In the genomic region with DNA sequence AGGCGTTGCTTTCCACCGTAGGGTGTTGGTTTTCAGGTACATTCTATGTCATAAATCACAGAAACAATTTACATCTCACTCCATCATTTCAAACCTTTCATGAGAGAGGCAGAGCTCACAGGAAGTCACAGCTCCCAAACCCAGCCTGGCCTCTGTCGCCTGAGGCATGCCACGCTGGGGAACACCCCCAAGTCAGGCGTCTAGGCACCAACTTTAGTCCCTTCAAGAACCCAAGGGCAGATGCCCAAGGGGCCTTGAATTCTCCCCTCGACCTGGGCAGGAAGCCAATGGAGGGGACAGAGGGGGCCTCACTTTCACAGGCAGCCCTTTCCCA, we compare ENCODE assay signal across 19 cellular contexts. TPM values are rescaled to one million over a fixed set of nuclear protein-coding genes. Genes with fewer than 3 reads are reported as not detected.
A peak's percentile ranks its signal among the peaks of the same experiment; 100 is the strongest.
DNase-seq lines count a peak whose midpoint lies in the region; ATAC-seq and TF ChIP-seq lines count a peak whose summit lies in the region.
"Had no signal": no experiment of that assay in that cellular context is flagged by ENCODE, and none has a peak within 500 bp of the region (broad histone marks: within the 10 kb centered on the region; RNA-seq: fewer than 3 reads in every experiment).

No MANE protein-coding gene starts in this region.

- intact Hi-C loops in activated CD8-positive, alpha-beta T cell treated with anti-CD3 and anti-CD28 coated beads for 36 hours (cut with micrococcal nuclease) = no loop called here

- WGBS in hepatocyte (ENCODE audit: low lambda C conversion rate, missing lambda C conversion rate) = 16% methylated on average over 6 of the region's 6 CpGs

- H3K9me3 ChIP-seq in Loucy (ENCODE audit: insufficient read depth, low read depth, low read length) (no peaks in the 10 kb centered on the region), hepatocyte (ENCODE audit: low read depth) (no peaks in the 10 kb centered on the region)
- H3K9me3 ChIP-seq: SJCRH30 had no signal

- H3K4me3 ChIP-seq in Loucy (ENCODE audit: low read length, poor library complexity, severe bottlenecking) (no peak overlapping the region), hepatocyte (no peak overlapping the region), H7 (ENCODE audit: insufficient read depth, low read depth, low read length) (no peak overlapping the region)
- H3K4me3 ChIP-seq: SJCRH30 had no signal

- H2AFZ ChIP-seq in Loucy (ENCODE audit: low read length) = no peak overlapping the region
- H2AFZ ChIP-seq in hepatocyte = no peak overlapping the region

- H3K79me2 ChIP-seq in Loucy (ENCODE audit: insufficient read depth, low read length) = no peaks in the 10 kb centered on the region
- peaks cover 73% of the 10 kb centered on the region for H3K79me2 ChIP-seq in hepatocyte

- H3K4me1 Mint-ChIP-seq in activated CD8-positive, alpha-beta T cell treated with anti-CD3 and anti-CD28 coated beads for 36 hours (ENCODE audit: low read depth) = peaks cover 17% of the 10 kb centered on the region
- peaks cover 8% of the 10 kb centered on the region for H3K4me1 Mint-ChIP-seq in activated CD8-positive, alpha-beta T cell treated with anti-CD3 and anti-CD28 coated beads, Interleukin-2, amount 10 ng/mL, durations not matched to agents 7 days and 5 days (ENCODE audit: low read depth)
- H3K4me1 Mint-ChIP-seq in stimulated activated effector memory CD8-positive, alpha-beta T cell treated with anti-CD3 and anti-CD28 coated beads, Interleukin-12 subunit alpha, Interleukin-12 subunit beta, amount 100 ng/mL, for 72 hours = peaks cover 22% of the 10 kb centered on the region

- no peak overlapping the region for H3K27ac Mint-ChIP-seq in activated CD8-positive, alpha-beta T cell treated with anti-CD3 and anti-CD28 coated beads for 36 hours
- no peak overlapping the region for H3K27ac Mint-ChIP-seq in activated CD8-positive, alpha-beta T cell treated with anti-CD3 and anti-CD28 coated beads, Interleukin-2, amount 10 ng/mL, durations not matched to agents 7 days and 5 days
- no peak overlapping the region for H3K27ac Mint-ChIP-seq in stimulated activated effector memory CD8-positive, alpha-beta T cell treated with anti-CD3 and anti-CD28 coated beads, Interleukin-12 subunit alpha, Interleukin-12 subunit beta, amount 100 ng/mL, for 72 hours
- H3K27ac Mint-ChIP-seq: activated CD4-positive, alpha-beta T cell treated with anti-CD3 and anti-CD28 coated beads, Interleukin-2, amount 10 ng/mL, durations not matched to agents 7 days and 5 days had no signal

- H3F3A ChIP-seq in Loucy (ENCODE audit: low read depth) = no peaks in the 10 kb centered on the region

- no peaks in the 10 kb centered on the region for H3K36me3 ChIP-seq in Loucy (ENCODE audit: insufficient read depth, low read length)
- no peaks in the 10 kb centered on the region for H3K36me3 ChIP-seq in hepatocyte (replicated peaks; ENCODE audit: insufficient read depth, low read depth)
- no peaks in the 10 kb centered on the region for H3K36me3 ChIP-seq in H7 (replicated peaks; ENCODE audit: control insufficient read depth, insufficient read depth, low read length)
- H3K36me3 ChIP-seq: SJCRH30 had no signal

- H4K20me1 ChIP-seq in Loucy (ENCODE audit: insufficient read depth, low read length, poor library complexity, severe bottlenecking) = no peaks in the 10 kb centered on the region
- no peaks in the 10 kb centered on the region for H4K20me1 ChIP-seq in hepatocyte (ENCODE audit: insufficient read depth, poor library complexity, severe bottlenecking)

- no peaks in the 10 kb centered on the region for H3K27me3 ChIP-seq in Loucy (ENCODE audit: insufficient read depth, low read length, poor library complexity, severe bottlenecking)
- peaks cover 8% of the 10 kb centered on the region for H3K27me3 ChIP-seq in hepatocyte
- H3K27me3 ChIP-seq in H7 (ENCODE audit: control insufficient read depth, insufficient read depth, low read length) = peaks cover 93% of the 10 kb centered on the region
- H3K27me3 ChIP-seq: SJCRH30 had no signal

- POLR2A ChIA-PET in activated CD8-positive, alpha-beta T cell treated with anti-CD3 and anti-CD28 coated beads for 36 hours (lab: Charles Lee) = no interaction called here
- POLR2A ChIA-PET in activated CD8-positive, alpha-beta T cell treated with anti-CD3 and anti-CD28 coated beads, Interleukin-2, amount 10 ng/mL, durations not matched to agents 7 days and 5 days (lab: Charles Lee) = no interaction called here

- H3K4me2 ChIP-seq in Loucy (ENCODE audit: low read depth, low read length, poor library complexity, severe bottlenecking) = peak overlapping the region; percentile 46
- H3K4me2 ChIP-seq in hepatocyte = peak overlapping the region; percentile 90

- CTCF ChIA-PET in activated CD8-positive, alpha-beta T cell treated with anti-CD3 and anti-CD28 coated beads for 36 hours (lab: Charles Lee) = no interaction called here
- CTCF ChIA-PET in activated CD8-positive, alpha-beta T cell treated with anti-CD3 and anti-CD28 coated beads, Interleukin-2, amount 10 ng/mL, durations not matched to agents 7 days and 5 days (lab: Charles Lee) = no interaction called here

- peak; percentile 34 for ATAC-seq in activated CD8-positive, alpha-beta T cell treated with anti-CD3 and anti-CD28 coated beads for 36 hours
- ATAC-seq in activated CD8-positive, alpha-beta T cell treated with anti-CD3 and anti-CD28 coated beads, Interleukin-2, amount 10 ng/mL, durations not matched to agents 7 days and 5 days = no peak
- no peak for ATAC-seq in stimulated activated effector memory CD8-positive, alpha-beta T cell treated with anti-CD3 and anti-CD28 coated beads, Interleukin-12 subunit alpha, Interleukin-12 subunit beta, amount 100 ng/mL, for 72 hours
- ATAC-seq in HG02588 (IDR thresholded peaks at IDR 0.05; ENCODE audit: unreplicated experiment) = no peak

- H3K36me3 Mint-ChIP-seq in activated CD8-positive, alpha-beta T cell treated with anti-CD3 and anti-CD28 coated beads for 36 hours (ENCODE audit: low read depth) = no peaks in the 10 kb centered on the region
- H3K36me3 Mint-ChIP-seq in activated CD8-positive, alpha-beta T cell treated with anti-CD3 and anti-CD28 coated beads, Interleukin-2, amount 10 ng/mL, durations not matched to agents 7 days and 5 days (ENCODE audit: low read depth) = no peaks in the 10 kb centered on the region
- H3K36me3 Mint-ChIP-seq in stimulated activated effector memory CD8-positive, alpha-beta T cell treated with anti-CD3 and anti-CD28 coated beads, Interleukin-12 subunit alpha, Interleukin-12 subunit beta, amount 100 ng/mL, for 72 hours = no peaks in the 10 kb centered on the region

- H3K9ac ChIP-seq in Loucy (ENCODE audit: low read depth, low read length, poor library complexity, severe bottlenecking) = no peak overlapping the region

- H3K9me3 Mint-ChIP-seq in activated CD8-positive, alpha-beta T cell treated with anti-CD3 and anti-CD28 coated beads for 36 hours = no peaks in the 10 kb centered on the region
- H3K9me3 Mint-ChIP-seq in activated CD8-positive, alpha-beta T cell treated with anti-CD3 and anti-CD28 coated beads, Interleukin-2, amount 10 ng/mL, durations not matched to agents 7 days and 5 days (ENCODE audit: insufficient read depth) = no peaks in the 10 kb centered on the region
- H3K9me3 Mint-ChIP-seq in stimulated activated effector memory CD8-positive, alpha-beta T cell treated with anti-CD3 and anti-CD28 coated beads, Interleukin-12 subunit alpha, Interleukin-12 subunit beta, amount 100 ng/mL, for 72 hours = no peaks in the 10 kb centered on the region
- H3K9me3 Mint-ChIP-seq: activated CD4-positive, alpha-beta T cell treated with anti-CD3 and anti-CD28 coated beads, Interleukin-2, amount 10 ng/mL, durations not matched to agents 7 days and 5 days had no signal

- no peak for TF ChIP-seq CTCF in activated CD8-positive, alpha-beta T cell treated with anti-CD3 and anti-CD28 coated beads for 36 hours (IDR thresholded peaks at IDR 0.05)
- TF ChIP-seq CTCF in Loucy (conservative IDR thresholded peaks at IDR 0.05; ENCODE audit: low read length) (no peak), hepatocyte (IDR thresholded peaks at IDR 0.05; ENCODE audit: poor library complexity) (no peak)

- H3K27me3 Mint-ChIP-seq in activated CD8-positive, alpha-beta T cell treated with anti-CD3 and anti-CD28 coated beads for 36 hours = peaks cover 63% of the 10 kb centered on the region
- peaks cover 55% of the 10 kb centered on the region for H3K27me3 Mint-ChIP-seq in activated CD8-positive, alpha-beta T cell treated with anti-CD3 and anti-CD28 coated beads, Interleukin-2, amount 10 ng/mL, durations not matched to agents 7 days and 5 days (ENCODE audit: low read depth)

- H3K9me2 ChIP-seq in Loucy (replicated peaks; ENCODE audit: low read depth, low read length) (no peaks in the 10 kb centered on the region), hepatocyte (replicated peaks; ENCODE audit: insufficient read depth) (no peaks in the 10 kb centered on the region)

- DNase-seq in activated CD8-positive, alpha-beta T cell treated with anti-CD3 and anti-CD28 coated beads for 36 hours = no peak
- no peak for DNase-seq in activated CD8-positive, alpha-beta T cell treated with anti-CD3 and anti-CD28 coated beads, Interleukin-2, amount 10 ng/mL, durations not matched to agents 7 days and 5 days
- no peak for DNase-seq in hepatocyte (ENCODE audit: low spot score)
- DNase-seq in retina = peak; percentile 25
- no peak for DNase-seq in H7
- DNase-seq in stimulated activated effector memory CD8-positive, alpha-beta T cell treated with anti-CD3 and anti-CD28 coated beads, Interleukin-12 subunit alpha, Interleukin-12 subunit beta, amount 100 ng/mL, for 72 hours (ENCODE audit: low spot score in 2 of 2) = no peak
- DNase-seq: activated T-cell treated with anti-CD3 and anti-CD28 coated beads, Interleukin-2, amount 50 U/mL, for 48 hours; cerebellar nuclear complex; NCI-H1417 treated with DMSO at 0.1 percent for 48 hours; NCI-H446; nucleus accumbens; SJCRH30; T1000 had no signal

- H3K4me3 Mint-ChIP-seq in activated CD8-positive, alpha-beta T cell treated with anti-CD3 and anti-CD28 coated beads for 36 hours = no peak overlapping the region
- no peak overlapping the region for H3K4me3 Mint-ChIP-seq in activated CD8-positive, alpha-beta T cell treated with anti-CD3 and anti-CD28 coated beads, Interleukin-2, amount 10 ng/mL, durations not matched to agents 7 days and 5 days
- H3K4me3 Mint-ChIP-seq in stimulated activated effector memory CD8-positive, alpha-beta T cell treated with anti-CD3 and anti-CD28 coated beads, Interleukin-12 subunit alpha, Interleukin-12 subunit beta, amount 100 ng/mL, for 72 hours = no peak overlapping the region
- H3K4me3 Mint-ChIP-seq: activated CD4-positive, alpha-beta T cell treated with anti-CD3 and anti-CD28 coated beads, Interleukin-2, amount 10 ng/mL, durations not matched to agents 7 days and 5 days had no signal

- peak overlapping the region; percentile 98 for H3K27ac ChIP-seq in hepatocyte
- H3K27ac ChIP-seq: SJCRH30 had no signal

- H3K4me1 ChIP-seq in Loucy (ENCODE audit: insufficient read depth, low read length, poor library complexity, severe bottlenecking) = peaks cover 18% of the 10 kb centered on the region
- H3K4me1 ChIP-seq in hepatocyte (ENCODE audit: insufficient read depth) = peaks cover 68% of the 10 kb centered on the region
- H3K4me1 ChIP-seq: SJCRH30 had no signal

RNA-seq across cellular contexts. Expression of gene TBX4, which starts 10.5 kb away (rescaled TPM):
- not detected for total RNA-seq in activated CD8-positive, alpha-beta T cell treated with anti-CD3 and anti-CD28 coated beads for 36 hours
- not detected for total RNA-seq in activated CD8-positive, alpha-beta T cell treated with anti-CD3 and anti-CD28 coated beads, Interleukin-2, amount 10 ng/mL, durations not matched to agents 7 days and 5 days
- total RNA-seq in hepatocyte = 15.4 and 36.2 TPM in 2 replicates
- polyA plus RNA-seq in hepatocyte = 11.6 and 13.9 TPM in 2 replicates
- not detected in 2 replicates for total RNA-seq in H7 (2014; rRNA removed; shearing (Covaris generic))
- total RNA-seq: A673; activated CD4-positive, alpha-beta T cell treated with anti-CD3 and anti-CD28 coated beads, Interleukin-2, amount 10 ng/mL, durations not matched to agents 7 days and 5 days; endothelial cell of umbilical vein; ureter had no signal
- polyA plus RNA-seq: endothelial cell of umbilical vein had no signal

Comparison
In these comparisons a context has a peak if more than half of its experiments do, and no peak if none do; other contexts are left out.
1. RNA of gene TBX4, which starts 10.5 kb away (total RNA-seq): 15.4 to 36.2 TPM in hepatocyte; not detected in activated CD8-positive, alpha-beta T cell treated with anti-CD3 and anti-CD28 coated beads for 36 hours, not detected in activated CD8-positive, alpha-beta T cell treated with anti-CD3 and anti-CD28 coated beads, Interleukin-2, amount 10 ng/mL, durations not matched to agents 7 days and 5 days and not detected in H7; every median in the first group is over 10 times any median in the second.